Comparison of ENCODE assay signal across 11 cellular contexts in the genomic region with DNA sequence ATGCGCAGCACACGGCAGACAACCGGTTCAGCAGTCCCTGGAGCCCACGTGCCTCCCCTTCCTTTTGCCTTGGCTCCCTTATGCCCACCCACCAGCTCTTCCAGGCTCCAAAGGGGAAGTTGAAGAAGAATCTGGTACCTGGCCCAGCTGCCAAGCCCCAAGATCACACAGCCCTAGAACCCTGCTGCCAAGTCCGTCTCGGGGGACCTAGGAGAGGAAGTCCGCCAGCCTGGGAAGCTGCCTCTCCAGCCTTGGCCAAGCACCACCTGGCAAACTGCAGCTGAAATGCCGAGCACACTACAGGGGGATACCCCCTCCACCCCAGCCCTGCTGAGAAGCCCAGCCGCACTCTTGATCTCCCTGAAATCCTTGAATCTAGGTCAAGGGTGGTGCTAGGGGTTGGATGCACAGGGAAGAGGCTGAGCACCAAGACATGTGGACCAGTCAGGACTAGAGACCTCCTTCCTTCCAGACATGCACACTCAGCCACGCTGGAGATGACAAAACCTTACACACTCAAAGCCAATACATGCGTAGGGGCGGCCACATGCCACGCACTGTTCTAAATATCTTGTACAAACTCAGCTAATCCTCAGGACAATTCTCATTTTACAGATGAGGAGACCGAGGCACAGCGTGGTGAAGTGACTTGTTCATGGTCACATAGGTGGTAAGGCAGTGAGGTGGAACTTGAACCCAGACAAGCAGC.
DNase-seq lines count a peak whose midpoint lies in the region; ATAC-seq and TF ChIP-seq lines count a peak whose summit lies in the region.
"Had no signal": no experiment of that assay in that cellular context is flagged by ENCODE, and none has a peak within 500 bp of the region (broad histone marks: within the 10 kb centered on the region; RNA-seq: fewer than 3 reads in every experiment).

No MANE protein-coding gene starts in this region.

- H3K27me3 Mint-ChIP-seq in activated T-helper 17 cell treated with anti-CD3 and anti-CD28 coated beads, Interleukin-2, amount 50 U/mL, for 72 hours: no peaks in the 10 kb centered on the region
- H3K27me3 Mint-ChIP-seq in immature natural killer cell (ENCODE audit: low read depth in 3 of 3): peaks cover 0 to 28% (median 9%) of the 10 kb centered on the region in 3 donors
- H3K27me3 Mint-ChIP-seq: CD4-positive, alpha-beta T cell had no signal

- peak overlapping the region in 3 of 8 donors; percentile 32 to 50 (median 35) for H3K27ac ChIP-seq in spleen

- no peaks in the 10 kb centered on the region for H3K9me3 ChIP-seq in spleen

- H3K36me3 ChIP-seq in spleen: peaks cover 0 to 100% (median 58%) of the 10 kb centered on the region in 6 donors

- no peaks in the 10 kb centered on the region for H3K9me3 Mint-ChIP-seq in activated T-helper 17 cell treated with anti-CD3 and anti-CD28 coated beads, Interleukin-2, amount 50 U/mL, for 72 hours
- no peaks in the 10 kb centered on the region for H3K9me3 Mint-ChIP-seq in immature natural killer cell
- H3K9me3 Mint-ChIP-seq: CD4-positive, alpha-beta T cell had no signal

- H3K4me3 ChIP-seq in spleen: no peak overlapping the region
- H3K4me3 ChIP-seq: GM12878 had no signal

- no peaks in the 10 kb centered on the region for H3K27me3 ChIP-seq in spleen (replicated peaks in 1 of 7)

- TF ChIP-seq POLR2A in spleen (IDR thresholded peaks at IDR 0.05): no peak

- intact Hi-C loops in spleen (cut with DNase I; ENCODE audit: low total_unique reads): no loop called here

- WGBS in spleen, 5 donors: 61 to 72% (median 68%) methylated on average over 14 to 15 of the region's 15 CpGs

- no peak overlapping the region for H3K4me3 Mint-ChIP-seq in activated T-helper 17 cell treated with anti-CD3 and anti-CD28 coated beads, Interleukin-2, amount 50 U/mL, for 72 hours
- H3K4me3 Mint-ChIP-seq in immature natural killer cell: peak overlapping the region in 2 of 5 donors; percentile 12 to 21
- H3K4me3 Mint-ChIP-seq: CD4-positive, alpha-beta T cell had no signal

- H3K27ac Mint-ChIP-seq in activated T-helper 17 cell treated with anti-CD3 and anti-CD28 coated beads, Interleukin-2, amount 50 U/mL, for 72 hours: peak overlapping the region; percentile 83
- peak overlapping the region in 5 of 6 donors; percentile 36 to 78 (median 69) for H3K27ac Mint-ChIP-seq in immature natural killer cell
- H3K27ac Mint-ChIP-seq: CD4-positive, alpha-beta T cell had no signal

- H3K36me3 Mint-ChIP-seq in activated T-helper 17 cell treated with anti-CD3 and anti-CD28 coated beads, Interleukin-2, amount 50 U/mL, for 72 hours (ENCODE audit: low read depth): peaks cover 99% of the 10 kb centered on the region
- peaks cover 42 to 67% (median 57%) of the 10 kb centered on the region in 3 donors for H3K36me3 Mint-ChIP-seq in immature natural killer cell

- DNase-seq in NCI-H1092 (lab: John Stamatoyannopoulos, UW) (peak; percentile 38), immature natural killer cell (no peak), spleen (peak; percentile 70), retina (no peak), NCI-H526 (lab: John Stamatoyannopoulos, UW) (no peak)
- no peak for DNase-seq in stimulated activated naive CD4-positive, alpha-beta T cell treated with Interleukin-2 at 50 U/mL for 16 hours (lab: John Stamatoyannopoulos, UW)
- DNase-seq: activated naive CD4-positive, alpha-beta T cell treated with anti-CD3 and anti-CD28 coated beads, Interleukin-2, amount 50 U/mL, for 16 hours; CD4-positive, alpha-beta T cell had no signal

- H3K4me1 Mint-ChIP-seq in activated T-helper 17 cell treated with anti-CD3 and anti-CD28 coated beads, Interleukin-2, amount 50 U/mL, for 72 hours: peaks cover 45% of the 10 kb centered on the region
- peaks cover 94 to 97% of the 10 kb centered on the region in 2 donors for H3K4me1 Mint-ChIP-seq in immature natural killer cell

- no peak for TF ChIP-seq CTCF in spleen (IDR thresholded peaks at IDR 0.05 in 8 of 11, conservative IDR thresholded peaks at IDR 0.05 in 3 of 11)

- peaks cover 3 to 72% (median 45%) of the 10 kb centered on the region in 6 donors for H3K4me1 ChIP-seq in spleen

- no peak for ATAC-seq in activated T-helper 17 cell treated with anti-CD3 and anti-CD28 coated beads, Interleukin-2, amount 50 U/mL, for 72 hours (replicated peaks)
- no peak for ATAC-seq in GM18909 (IDR thresholded peaks at IDR 0.05; ENCODE audit: poor library complexity, unreplicated experiment)
- ATAC-seq: GM12878 had no signal

Comparison
In these comparisons a context has a peak if more than half of its experiments do, and no peak if none do; other contexts are left out.
1. DNase-seq: peak in NCI-H1092 (single experiment) and spleen (single experiment); none in immature natural killer cell (0 of 3), retina (single experiment), stimulated activated naive CD4-positive, alpha-beta T cell treated with Interleukin-2 at 50 U/mL for 16 hours (single experiment) and NCI-H526 (0 of 2).